Comparison of ENCODE assay signal across 31 cellular contexts in the genomic region with DNA sequence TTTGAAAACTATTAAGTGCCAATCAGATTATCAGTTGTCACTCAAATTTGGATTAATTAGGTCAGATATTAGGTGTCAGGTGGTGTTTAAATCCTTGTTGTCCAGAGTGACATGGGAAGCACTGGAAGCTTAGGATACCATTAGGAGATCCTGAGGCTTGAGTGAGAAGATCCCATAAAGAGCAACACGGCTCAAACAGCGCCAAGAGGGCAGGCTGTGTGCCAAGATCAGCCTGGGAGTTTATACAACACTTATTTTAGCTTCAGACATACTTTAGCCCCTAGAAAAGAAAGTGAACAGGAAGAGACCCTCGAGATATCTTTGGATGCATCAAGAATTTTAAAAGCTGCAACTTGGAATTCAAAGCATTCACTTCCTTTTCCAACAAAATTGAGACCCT. TPM values are rescaled to one million over a fixed set of nuclear protein-coding genes. Genes with fewer than 3 reads are reported as not detected.
DNase-seq lines count a peak whose midpoint lies in the region; ATAC-seq and TF ChIP-seq lines count a peak whose summit lies in the region.
"Had no signal": no experiment of that assay in that cellular context is flagged by ENCODE, and none has a peak within 500 bp of the region (broad histone marks: within the 10 kb centered on the region; RNA-seq: fewer than 3 reads in every experiment).

No MANE protein-coding gene starts in this region.

- H3K9ac ChIP-seq in IMR-90 (ENCODE audit: low read depth, low read length) = no peak overlapping the region
- H3K9ac ChIP-seq: BLaER1 had no signal

- dilution Hi-C loops in IMR-90 (cut with HindIII; ENCODE audit: low sequenced_read_pairs, unreplicated experiment) = no loop called here

- H4K8ac ChIP-seq in IMR-90 (ENCODE audit: low read depth in 2 of 2, low read length in 2 of 2) = no peak overlapping the region

- no peak overlapping the region for H3K4me3 ChIP-seq in IMR-90 (ENCODE audit: insufficient read depth, low read depth, low read length)
- H3K4me3 ChIP-seq in coronary artery = no peak overlapping the region
- no peak overlapping the region for H3K4me3 ChIP-seq in sigmoid colon
- H3K4me3 ChIP-seq: BLaER1, left lung, smooth muscle cell, stomach, upper lobe of right lung had no signal

- H3K27me3 ChIP-seq in IMR-90 (ENCODE audit: control insufficient read depth, insufficient read depth, low read length) = no peaks in the 10 kb centered on the region
- H3K27me3 ChIP-seq in sigmoid colon = no peaks in the 10 kb centered on the region
- H3K27me3 ChIP-seq: BLaER1, brain microvascular endothelial cell, foreskin keratinocyte, left lung, stomach, upper lobe of right lung had no signal

- H4K5ac ChIP-seq in IMR-90 (ENCODE audit: low read depth, low read length) = no peak overlapping the region

- DNase-seq in IMR-90 (peak; percentile 33), coronary artery (ENCODE audit: low spot score) (no peak), left ventricle myocardium superior (peak; percentile 69), sigmoid colon (peak; percentile 83), COR-L47 (lab: John Stamatoyannopoulos, UW) (no peak), medulla oblongata (ENCODE audit: extremely low spot score) (no peak), HUDEP-2 (lab: John Stamatoyannopoulos, UW; ENCODE audit: unreplicated experiment in 76 of 76) (no peak), NCI-H2227 treated with DMSO at 0.1 percent for 48 hours (lab: John Stamatoyannopoulos, UW) (no peak)
- DNase-seq: activated B cell treated with CpG ODN at 0.5 μM for 24 hours; activated CD4-positive, alpha-beta T cell treated with anti-CD3 and anti-CD28 coated beads, Interleukin-2, amount 50 U/mL, for 1 hour; activated T-cell treated with anti-CD3 and anti-CD28 coated beads, Interleukin-2, amount 50 U/mL, for 48 hours; brain microvascular endothelial cell; effector memory CD4-positive, alpha-beta T cell; foreskin keratinocyte; GF-D8; hippocampal formation; immature natural killer cell; left lung; MV-4-11; naive thymus-derived CD4-positive, alpha-beta T cell; NCI-H524; nucleus accumbens; SIG-M5; stimulated activated CD4-positive, alpha-beta T cell treated with anti-CD3 and anti-CD28 coated beads, Interleukin-1b, Interleukin-23, amount 100 ng/mL, for 48 hours; stimulated activated CD8-positive, alpha-beta memory T cell treated with anti-CD3 and anti-CD28 coated beads, Interleukin-4, amount 100 ng/mL, for 48 hours; stomach; upper lobe of right lung had no signal

- POLR2A ChIA-PET in IMR-90 (lab: Charles Lee; ENCODE audit: unreplicated experiment) = interaction anchor here (0.6 kb wide), 1 partner anchor 16 kb away, joined by 3 read pairs; no protein-coding TSS in a partner anchor

- H3K9me3 ChIP-seq in IMR-90 (ENCODE audit: control insufficient read depth, insufficient read depth, low read length) (no peaks in the 10 kb centered on the region), sigmoid colon (no peaks in the 10 kb centered on the region)
- H3K9me3 ChIP-seq: BLaER1, left lung, stomach, upper lobe of right lung had no signal

- TF ChIP-seq POLR2A in IMR-90 (IDR thresholded peaks at IDR 0.05; ENCODE audit: low read depth, low read length) = no peak
- no peak for TF ChIP-seq POLR2A in sigmoid colon (IDR thresholded peaks at IDR 0.05)

- H3K36me3 ChIP-seq in IMR-90 (ENCODE audit: control insufficient read depth, insufficient read depth, low read length) (no peaks in the 10 kb centered on the region), sigmoid colon (no peaks in the 10 kb centered on the region)
- H3K36me3 ChIP-seq: BLaER1, brain microvascular endothelial cell, left lung, stomach, upper lobe of right lung had no signal

- H4K20me1 ChIP-seq in IMR-90 (ENCODE audit: insufficient read depth, low read length) = no peaks in the 10 kb centered on the region
- H4K20me1 ChIP-seq: BLaER1 had no signal

- H3K4me1 ChIP-seq in IMR-90 (ENCODE audit: control insufficient read depth, insufficient read depth, low read length) (peaks cover 7% of the 10 kb centered on the region), sigmoid colon (peaks cover 0 to 58% (median 35%) of the 10 kb centered on the region in 4 donors)
- H3K4me1 ChIP-seq: foreskin keratinocyte had no signal

- H3K27ac ChIP-seq in IMR-90 (ENCODE audit: insufficient read depth, low read length) (no peak overlapping the region), coronary artery (peak overlapping the region; percentile 82 to 85), sigmoid colon (peak overlapping the region; percentile 42 to 64 (median 54))
- H3K27ac ChIP-seq: BLaER1, brain microvascular endothelial cell, foreskin keratinocyte, left lung, upper lobe of right lung had no signal

- no peak overlapping the region for H3K56ac ChIP-seq in IMR-90 (ENCODE audit: extremely low read depth, insufficient read depth, low read length)

- no peak for ATAC-seq in IMR-90 (ENCODE audit: low read depth)
- peak; percentile 55 for ATAC-seq in left ventricle myocardium superior
- ATAC-seq: foreskin keratinocyte; HCT116; left lung; naive thymus-derived CD4-positive, alpha-beta T cell; Panc1; upper lobe of right lung had no signal

- no CpG with 5 or more reads among the region's 3 CpGs for WGBS in IMR-90 (ENCODE audit: extremely low coverage in 2 of 2, insufficient read length in 1 of 2), 2 experiments
- WGBS in sigmoid colon, 2 donors = 65 to 69% methylated on average over 3 of the region's 3 CpGs

- no peak for TF ChIP-seq EP300 in sigmoid colon (IDR thresholded peaks at IDR 0.05)

- no peak overlapping the region for H2BK15ac ChIP-seq in IMR-90 (ENCODE audit: low read depth, low read length)

- TF ChIP-seq CTCF in IMR-90 (conservative IDR thresholded peaks at IDR 0.05; ENCODE audit: low read depth, low read length) = no peak
- no peak for TF ChIP-seq CTCF in coronary artery (IDR thresholded peaks at IDR 0.05)
- no peak for TF ChIP-seq CTCF in sigmoid colon (IDR thresholded peaks at IDR 0.05)

- no peak overlapping the region for H3K4ac ChIP-seq in IMR-90 (ENCODE audit: low read depth, low read length)

- no peak for TF ChIP-seq RAD21 in IMR-90 (IDR thresholded peaks at IDR 0.05; ENCODE audit: low read length)

- CTCF ChIA-PET in IMR-90 (lab: Yijun Ruan, JAX) = interaction anchor here (1.0 kb wide), 1 partner anchor 21 kb away, joined by 3 read pairs; no protein-coding TSS in a partner anchor

- H3K23ac ChIP-seq in IMR-90 (ENCODE audit: low read depth, low read length) = no peak overlapping the region

- H2BK20ac ChIP-seq in IMR-90 (ENCODE audit: low read depth, low read length) = no peak overlapping the region

- no peaks in the 10 kb centered on the region for H3K9me1 ChIP-seq in IMR-90 (ENCODE audit: insufficient read depth, low read length)

- H4K91ac ChIP-seq in IMR-90 (ENCODE audit: insufficient read depth, low read depth, low read length) = no peak overlapping the region

- no peak overlapping the region for H2BK5ac ChIP-seq in IMR-90 (ENCODE audit: low read depth, low read length, poor library complexity, severe bottlenecking)

- H3K18ac ChIP-seq in IMR-90 (ENCODE audit: low read depth, low read length) = no peak overlapping the region

- H3K79me1 ChIP-seq in IMR-90 (ENCODE audit: low read depth in 1 of 2, low read length in 2 of 2) = peaks cover 8 to 37% of the 10 kb centered on the region in 2 experiments; a peak in 3 of 4 replicates

- in situ Hi-C loops in IMR-90 (cut with MboI; ENCODE audit: low sequenced_read_pairs) = no loop called here

- no peak overlapping the region for H3K4me2 ChIP-seq in IMR-90 (ENCODE audit: low read depth, low read length)
- H3K4me2 ChIP-seq: BLaER1, smooth muscle cell had no signal

- no TSS peak for BruUV-seq in IMR-90 (replicated peaks; lab: Mats Ljungman, UMichigan)

- intact Hi-C loops in IMR-90 (cut with micrococcal nuclease) (no loop called here), left ventricle myocardium superior (cut with micrococcal nuclease) (no loop called here), sigmoid colon (cut with DNase I) (no loop called here)

- no peak overlapping the region for H2AK9ac ChIP-seq in IMR-90 (replicated peaks; ENCODE audit: low read depth, low read length, poor library complexity)

- H2BK120ac ChIP-seq in IMR-90 (ENCODE audit: low read depth, low read length) = no peak overlapping the region

- H2AK5ac ChIP-seq in IMR-90 (ENCODE audit: low read depth, low read length) = no peak overlapping the region

- no peak overlapping the region for H2AFZ ChIP-seq in IMR-90 (replicated peaks; ENCODE audit: low read length, poor library complexity)

- H3K14ac ChIP-seq in IMR-90 (replicated peaks; ENCODE audit: low read depth, low read length) = no peak overlapping the region

TF ChIP-seq in IMR-90, 13 proteins besides CTCF, POLR2A, EP300 and RAD21 (continues in another document):
- TF ChIP-seq MAFK (IDR thresholded peaks at IDR 0.05; ENCODE audit: low read depth, low read length) = no peak
- TF ChIP-seq CHD1 (IDR thresholded peaks at IDR 0.05; ENCODE audit: low read depth, low read length) = no peak
- TF ChIP-seq FOS (IDR thresholded peaks at IDR 0.05; ENCODE audit: low read depth, low read length) = no peak
- no peak for TF ChIP-seq BHLHE40 (IDR thresholded peaks at IDR 0.05; ENCODE audit: low read depth, low read length)
- TF ChIP-seq, protein P1, sequence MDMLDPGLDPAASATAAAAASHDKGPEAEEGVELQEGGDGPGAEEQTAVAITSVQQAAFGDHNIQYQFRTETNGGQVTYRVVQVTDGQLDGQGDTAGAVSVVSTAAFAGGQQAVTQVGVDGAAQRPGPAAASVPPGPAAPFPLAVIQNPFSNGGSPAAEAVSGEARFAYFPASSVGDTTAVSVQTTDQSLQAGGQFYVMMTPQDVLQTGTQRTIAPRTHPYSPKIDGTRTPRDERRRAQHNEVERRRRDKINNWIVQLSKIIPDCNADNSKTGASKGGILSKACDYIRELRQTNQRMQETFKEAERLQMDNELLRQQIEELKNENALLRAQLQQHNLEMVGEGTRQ (IDR thresholded peaks at IDR 0.05; ENCODE audit: low read depth, low read length) = no peak
- no peak for TF ChIP-seq RFX5 (IDR thresholded peaks at IDR 0.05; ENCODE audit: low read depth, low read length)
- TF ChIP-seq MAZ (IDR thresholded peaks at IDR 0.05; ENCODE audit: borderline replicate concordance, low read depth, low read length) = no peak
- no peak for TF ChIP-seq SMC3 (IDR thresholded peaks at IDR 0.05; ENCODE audit: low read depth, low read length)

RNA-seq across cellular contexts. Expression of a gene that starts 14.2 kb away (rescaled TPM):
- 757 and 978 TPM in 2 replicates for total RNA-seq in IMR-90 (2012; rRNA removed)
- 1,117 and 1,235 TPM in 2 replicates for polyA plus RNA-seq in IMR-90 (2012; rRNA removed)
- 948 and 1,147 TPM in 2 replicates for polyA plus RNA-seq in IMR-90 (2012; cell fraction: cytosol; rRNA removed)
- polyA plus RNA-seq in IMR-90 (2012; cell fraction: nucleus; rRNA removed; ENCODE audit: low replicate concordance) = 396 and 625 TPM in 2 replicates
- 53.5 TPM for total RNA-seq in left ventricle myocardium superior
- 1,000 to 10,000 TPM; 2,072 to 5,444 (median 3,070) TPM for total RNA-seq in sigmoid colon
- 100 to 1,000 TPM in 1 of 3 donors, 10 to 100 TPM in 2; 43.7 to 237 (median 78.1) TPM for polyA plus RNA-seq in sigmoid colon

RNA-seq across cellular contexts. Expression of a gene that starts 23.8 kb away (rescaled TPM):
- 53.8 and 54.7 TPM in 2 replicates for total RNA-seq in IMR-90 (2012; rRNA removed)
- polyA plus RNA-seq in IMR-90 (2012; rRNA removed) = 31.1 and 34.3 TPM in 2 replicates
- 11.6 and 17.5 TPM in 2 replicates for polyA plus RNA-seq in IMR-90 (2012; cell fraction: cytosol; rRNA removed)
- 7.6 and 49.3 TPM in 2 replicates for polyA plus RNA-seq in IMR-90 (2012; cell fraction: nucleus; rRNA removed; ENCODE audit: low replicate concordance)
- total RNA-seq in left ventricle myocardium superior = 4.0 TPM
- total RNA-seq in sigmoid colon = 10 to 100 TPM; 14.3 to 44.6 (median 22.1) TPM
- polyA plus RNA-seq in sigmoid colon = 10 to 100 TPM in 2 of 3 donors, 1 to 10 TPM in 1; 7.6 to 18.8 (median 11.4) TPM

Comparison
In these comparisons a context has a peak if more than half of its experiments do, and no peak if none do; other contexts are left out.
1. DNase-seq: peak in IMR-90 (single experiment), left ventricle myocardium superior (single experiment) and sigmoid colon (single experiment); none in coronary artery (single experiment), COR-L47 (single experiment), medulla oblongata (single experiment), HUDEP-2 (0 of 76) and NCI-H2227 treated with DMSO at 0.1 percent for 48 hours (single experiment).
2. RNA of a gene that starts 14.2 kb away (total RNA-seq): 2,072 to 5,444 TPM in sigmoid colon and 757 to 978 TPM in IMR-90; 53.5 TPM in left ventricle myocardium superior (single experiment); every median in the first group is over 10 times any median in the second.